9 cellular contexts compared by ENCODE assay signal in the genomic region with DNA sequence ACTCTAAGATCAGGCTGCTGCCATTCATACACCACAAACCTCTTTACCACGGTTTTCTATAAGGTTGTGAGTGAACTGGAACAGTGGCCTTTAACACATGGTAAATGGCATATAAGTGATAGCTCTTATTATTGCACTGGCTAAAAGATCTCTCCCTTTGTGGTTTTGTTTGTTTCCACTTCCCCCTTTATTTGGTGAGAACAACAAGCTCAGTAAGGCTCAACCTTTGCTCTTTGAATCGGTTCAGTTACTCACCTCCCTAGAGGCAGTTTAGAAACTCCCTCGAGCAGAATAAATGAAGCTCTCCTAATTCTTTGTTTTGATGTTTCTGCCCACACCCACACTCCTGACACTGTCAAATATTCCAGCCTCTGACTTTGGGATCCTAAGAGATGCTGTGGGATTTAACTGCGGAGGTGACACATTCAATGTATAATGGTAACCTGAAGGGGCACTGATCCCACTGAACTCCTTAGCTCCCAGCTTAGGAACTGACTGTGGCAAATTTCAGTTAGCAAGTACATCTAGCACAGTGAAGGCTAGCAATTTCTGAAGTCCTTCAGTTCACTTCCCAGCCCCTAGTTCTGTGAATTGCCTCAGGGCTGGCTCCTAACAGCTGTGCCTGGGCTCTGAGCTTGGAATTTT. TPM values are rescaled to one million over a fixed set of nuclear protein-coding genes. Genes with fewer than 3 reads are reported as not detected.
DNase-seq lines count a peak whose midpoint lies in the region; ATAC-seq, FAIRE-seq and TF ChIP-seq lines count a peak whose summit lies in the region.
"Had no signal": no experiment of that assay in that cellular context is flagged by ENCODE, and none has a peak within 500 bp of the region (broad histone marks: within the 10 kb centered on the region; RNA-seq: fewer than 3 reads in every experiment).

No MANE protein-coding gene starts in this region.

- no peaks in the 10 kb centered on the region for H3K79me2 ChIP-seq in H1 (ENCODE audit: control insufficient read depth in 1 of 2, insufficient read depth in 2 of 2, low read length in 2 of 2)

- no peak overlapping the region for H3K4me2 ChIP-seq in H1 (ENCODE audit: insufficient read depth in 1 of 2, low read depth in 2 of 2, low read length in 2 of 2)

- CTCF ChIA-PET in GM10248 (lab: Yijun Ruan, JAX) (interaction anchor here (0.7 to 3.4 kb wide), 16 partner anchors 9 to 122 kb away, joined by 3 to 32 read pairs (median 4); no protein-coding TSS in a partner anchor), H1 (lab: Charles Lee; ENCODE audit: partially characterized antibody) (interaction anchor here (0.8 to 2.2 kb wide), 9 partner anchors 10 to 81 kb away, joined by 3 to 14 read pairs (median 6); no protein-coding TSS in a partner anchor), RWPE1 (lab: Yijun Ruan, JAX) (interaction anchor here (0.6 to 1.4 kb wide), 4 partner anchors 10 to 175 kb away, joined by 3 to 10 read pairs (median 3); no protein-coding TSS in a partner anchor)

- H4K5ac ChIP-seq in H1 (ENCODE audit: insufficient read length, low read depth, low read length), result no peak overlapping the region

- no peak for TF ChIP-seq POLR2A in H1 (IDR thresholded peaks at IDR 0.05; ENCODE audit: control extremely low read depth in 1 of 2, low read depth in 2 of 2, low read length in 2 of 2)

- H3K4me3 ChIP-seq in H1 (ENCODE audit: extremely low read depth in 1 of 4, insufficient read depth in 2 of 4, low read depth in 3 of 4, low read length in 4 of 4), result no peak overlapping the region

- no peaks in the 10 kb centered on the region for H3K9me3 Mint-ChIP-seq in endothelial cell (ENCODE audit: unreplicated experiment)
- H3K9me3 Mint-ChIP-seq: activated naive CD8-positive, alpha-beta T cell treated with anti-CD3 and anti-CD28 coated beads, Interleukin-2, amount 10 ng/mL, durations not matched to agents 7 days and 5 days had no signal

- H4K91ac ChIP-seq in H1 (replicated peaks; ENCODE audit: insufficient read length, low read length), result no peak overlapping the region

- H4K8ac ChIP-seq in H1 (ENCODE audit: extremely low read depth, insufficient read depth, low read length), result no peak overlapping the region

- ATAC-seq in GM21447 (IDR thresholded peaks at IDR 0.05; ENCODE audit: unreplicated experiment) (peak; percentile 100), HG03558 (IDR thresholded peaks at IDR 0.05; ENCODE audit: extremely low read depth, unreplicated experiment) (peak; percentile 99)

- no peak overlapping the region for H3K18ac ChIP-seq in H1 (ENCODE audit: extremely low read depth, low read length)

- TF ChIP-seq CTCF in GM10248 (IDR thresholded peaks at IDR 0.05; ENCODE audit: control extremely low read depth, extremely low read depth, low read depth, missing control alignments), result no peak
- no peak for TF ChIP-seq CTCF in H1 (IDR thresholded peaks at IDR 0.05; ENCODE audit: control extremely low read depth in 1 of 3, insufficient read depth in 1 of 3, low read depth in 1 of 3, low read length in 3 of 3)
- no peak for TF ChIP-seq CTCF in RWPE1 (conservative IDR thresholded peaks at IDR 0.05; ENCODE audit: low read depth)
- no peak for TF ChIP-seq CTCF in endothelial cell (IDR thresholded peaks at IDR 0.05; ENCODE audit: unreplicated experiment)

- no peaks in the 10 kb centered on the region for H4K20me1 ChIP-seq in H1 (replicated peaks in 1 of 2; ENCODE audit: control insufficient read depth in 1 of 2, insufficient read depth in 2 of 2, low read length in 2 of 2)

- no peaks in the 10 kb centered on the region for H3K27me3 ChIP-seq in H1 (replicated peaks in 1 of 4; ENCODE audit: control insufficient read depth in 3 of 4, extremely low read depth in 1 of 4, insufficient read depth in 3 of 4, low read length in 3 of 4)

- no peak overlapping the region for H3K27ac Mint-ChIP-seq in endothelial cell (ENCODE audit: unreplicated experiment)
- H3K27ac Mint-ChIP-seq: activated naive CD8-positive, alpha-beta T cell treated with anti-CD3 and anti-CD28 coated beads, Interleukin-2, amount 10 ng/mL, durations not matched to agents 7 days and 5 days had no signal

- DNase-seq in GM10248 (ENCODE audit: extremely low spot score) (peak; percentile 74), H1 (ENCODE audit: low read depth in 1 of 2, low spot score in 2 of 2) (no peak), RWPE1 (ENCODE audit: low spot score) (no peak), NCI-H2029 (lab: John Stamatoyannopoulos, UW) (no peak), dedifferentiated amniotic fluid mesenchymal stem cell (ENCODE audit: extremely low spot score) (no peak), endothelial cell (ENCODE audit: low spot score) (no peak)
- DNase-seq: activated naive CD8-positive, alpha-beta T cell treated with anti-CD3 and anti-CD28 coated beads, Interleukin-2, amount 10 ng/mL, durations not matched to agents 7 days and 5 days had no signal

- no peaks in the 10 kb centered on the region for H3K23me2 ChIP-seq in H1 (ENCODE audit: low read depth, low read length)

- FAIRE-seq in H1 (lab: Jason Lieb, UNC), result no peak

- no peaks in the 10 kb centered on the region for H3K9me3 ChIP-seq in H1 (ENCODE audit: insufficient read depth in 2 of 2, low read depth in 1 of 2, low read length in 1 of 2)

- no peak for TF ChIP-seq RAD21 in H1 (IDR thresholded peaks at IDR 0.05 in 1 of 2, conservative IDR thresholded peaks at IDR 0.05 in 1 of 2; ENCODE audit: low read depth in 2 of 2, low read length in 2 of 2)

- H2AFZ ChIP-seq in H1 (ENCODE audit: low read length), result peak overlapping the region; percentile 14; the same call in 1 of the 2 replicates

- no peaks in the 10 kb centered on the region for H3K27me3 Mint-ChIP-seq in endothelial cell (ENCODE audit: unreplicated experiment)

- no peak overlapping the region for H3K4ac ChIP-seq in H1 (replicated peaks; ENCODE audit: insufficient read length, low read depth, low read length)

- H3K27ac ChIP-seq in H1 (ENCODE audit: low read depth, low read length) (no peak overlapping the region), RWPE1 (no peak overlapping the region)

- H3K9ac ChIP-seq in H1 (replicated peaks in 1 of 4; ENCODE audit: extremely low read depth in 1 of 4, low read depth in 3 of 4, low read length in 3 of 4), result no peak overlapping the region

- no peak overlapping the region for H3K14ac ChIP-seq in H1 (ENCODE audit: insufficient read length)

- no peak overlapping the region for H3K4me3 Mint-ChIP-seq in endothelial cell (ENCODE audit: unreplicated experiment)
- H3K4me3 Mint-ChIP-seq: activated naive CD8-positive, alpha-beta T cell treated with anti-CD3 and anti-CD28 coated beads, Interleukin-2, amount 10 ng/mL, durations not matched to agents 7 days and 5 days had no signal

- no peak overlapping the region for H2BK5ac ChIP-seq in H1 (ENCODE audit: low read depth, low read length)

- no peak overlapping the region for H3K23ac ChIP-seq in H1 (ENCODE audit: insufficient read length)

- WGBS in H1 (ENCODE audit: extremely low coverage in 1 of 2, insufficient coverage in 1 of 2, insufficient read length in 1 of 2, insufficient replicate concordance in 2 of 2, low coverage in 1 of 2, low lambda C conversion rate in 2 of 2, missing lambda C conversion rate in 1 of 2), 2 experiments, result 87% methylated on average over 4 of the region's 4 CpGs; no CpG with 5 or more reads in 1 of the 2 experiments

- no peak overlapping the region for H2BK120ac ChIP-seq in H1 (replicated peaks; ENCODE audit: low read depth, low read length)

- no peaks in the 10 kb centered on the region for H3K79me1 ChIP-seq in H1 (ENCODE audit: low read depth, low read length)

- no peaks in the 10 kb centered on the region for H3K36me3 Mint-ChIP-seq in endothelial cell (ENCODE audit: low read depth, unreplicated experiment)
- H3K36me3 Mint-ChIP-seq: activated naive CD8-positive, alpha-beta T cell treated with anti-CD3 and anti-CD28 coated beads, Interleukin-2, amount 10 ng/mL, durations not matched to agents 7 days and 5 days had no signal

- H3K4me1 Mint-ChIP-seq in endothelial cell (ENCODE audit: unreplicated experiment), result no peaks in the 10 kb centered on the region

- no peaks in the 10 kb centered on the region for H3K36me3 ChIP-seq in H1 (ENCODE audit: control insufficient read depth in 2 of 4, insufficient read depth in 4 of 4, low read length in 3 of 4)

- H3K56ac ChIP-seq in H1 (replicated peaks; ENCODE audit: insufficient read length, low read depth, low read length), result no peak overlapping the region

- POLR2A ChIA-PET in GM10248 (lab: Yijun Ruan, JAX) (interaction anchor here (0.6 to 0.7 kb wide), 2 partner anchors 23 to 45 kb away, joined by 3 to 4 read pairs; a partner anchor contains a TSS), H1 (lab: Charles Lee; ENCODE audit: partially characterized antibody) (interaction anchor here (0.6 to 2.0 kb wide), 7 partner anchors 9 to 397 kb away, joined by 3 to 8 read pairs (median 5); a partner anchor contains a TSS), RWPE1 (lab: Yijun Ruan, JAX; ENCODE audit: low non-redundant PET) (interaction anchor here (0.6 kb wide), 1 partner anchor 70 kb away, joined by 4 read pairs; no protein-coding TSS in a partner anchor)

- no peak overlapping the region for H2AK5ac ChIP-seq in H1 (ENCODE audit: low read depth, low read length)

- no peak overlapping the region for H2BK20ac ChIP-seq in H1 (ENCODE audit: low read length)

- H3K4me1 ChIP-seq in H1 (replicated peaks in 1 of 4; ENCODE audit: control insufficient read depth in 3 of 4, insufficient read depth in 4 of 4, low read length in 3 of 4), result no peaks in the 10 kb centered on the region

- TF ChIP-seq EP300 in H1 (IDR thresholded peaks at IDR 0.05; ENCODE audit: borderline replicate concordance in 1 of 2, low read depth in 2 of 2, low read length in 2 of 2), result no peak

- H2BK15ac ChIP-seq in H1 (ENCODE audit: low read length), result no peak overlapping the region

- no peak overlapping the region for H2BK12ac ChIP-seq in H1 (ENCODE audit: low read depth, low read length)

TF ChIP-seq in H1, 55 proteins besides CTCF, POLR2A, EP300 and RAD21 (continues in another document):
- TF ChIP-seq TBP (IDR thresholded peaks at IDR 0.05; ENCODE audit: low read depth, low read length) (no peak), BCL11A (IDR thresholded peaks at IDR 0.05; ENCODE audit: low read depth in 2 of 2, low read length in 2 of 2) (no peak), GTF2F1 (IDR thresholded peaks at IDR 0.05; ENCODE audit: borderline replicate concordance, low read depth, low read length) (no peak), CBX5 (IDR thresholded peaks at IDR 0.05; ENCODE audit: low read depth, low read length) (no peak), HDAC6 (IDR thresholded peaks at IDR 0.05; ENCODE audit: low read depth, low read length) (no peak)

RNA-seq across cellular contexts. Expression of a gene that starts 22.5 kb away (rescaled TPM):
- total RNA-seq in H1 (2021; fragmentation: NEBNext Ultra II Directional; extraction: Animal tissue kit (Norgen Biotek cat#: 25700)), result 162 and 165 TPM in 2 replicates
- 91.9 and 97.1 TPM in 2 replicates for polyA plus RNA-seq in H1 (2011; rRNA removed)
- polyA plus RNA-seq in H1 (2011; cell fraction: cytosol; rRNA removed), result 131 TPM
- polyA plus RNA-seq in H1 (2011; cell fraction: nucleus; rRNA removed), result 107 TPM
- 92.8 to 135 TPM (median 97.9 TPM) in 4 replicates for polyA plus RNA-seq in H1 (2012, experiment 1 of 2)
- 18.8 TPM for polyA plus RNA-seq in H1 (2012, experiment 2 of 2)
- polyA plus RNA-seq in H1 (2013, experiment 1 of 2), result 113 TPM
- 121 TPM for polyA plus RNA-seq in H1 (2013, experiment 2 of 2)
- polyA minus RNA-seq in H1 (2011; rRNA and poly(A)+ RNA removed), result 183 and 188 TPM in 2 replicates
- polyA minus RNA-seq in H1 (2011; cell fraction: cytosol; rRNA and poly(A)+ RNA removed), result 187 TPM
- polyA minus RNA-seq in H1 (2011; cell fraction: nucleus; rRNA and poly(A)+ RNA removed), result 75.9 TPM
- total RNA-seq in endothelial cell (ENCODE audit: unreplicated experiment), result 116 TPM
